10 cellular contexts compared by ENCODE assay signal in genomic region chr1:88327391-88328267, GRCh38.
DNase-seq lines count a peak whose midpoint lies in the region; ATAC-seq and FAIRE-seq lines count a peak whose summit lies in the region.
"Had no signal": no experiment of that assay in that cellular context is flagged by ENCODE, and none has a peak within 500 bp of the region (broad histone marks: within the 10 kb centered on the region; RNA-seq: fewer than 3 reads in every experiment).

No MANE protein-coding gene starts in this region.

- peak; percentile 4 for DNase-seq in activated naive CD4-positive, alpha-beta T cell treated with anti-CD3 and anti-CD28 coated beads for 36 hours
- no peak for DNase-seq in activated naive CD4-positive, alpha-beta T cell treated with anti-CD3 and anti-CD28 coated beads, Interleukin-2, amount 10 ng/mL, durations not matched to agents 7 days and 5 days
- DNase-seq in SW480 (ENCODE audit: low spot score) (peak; percentile 81), iPS-NIHi7 (ENCODE audit: extremely low spot score) (peak; percentile 48), urothelium cell line (ENCODE audit: low spot score) (peak; percentile 78)
- DNase-seq in activated CD8-positive, alpha-beta memory T cell treated with anti-CD3 and anti-CD28 coated beads for 24 hours: no peak
- no peak for DNase-seq in activated CD4-positive, alpha-beta T cell treated with anti-CD3 and anti-CD28 coated beads, Interleukin-2, amount 10 ng/mL, durations not matched to agents 7 days and 5 days
- DNase-seq: activated effector memory CD4-positive, alpha-beta T cell treated with anti-CD3 and anti-CD28 coated beads, Interleukin-2, amount 50 U/mL, for 16 hours had no signal

- peaks cover 2% of the 10 kb centered on the region for H3K27me3 Mint-ChIP-seq in activated naive CD4-positive, alpha-beta T cell treated with anti-CD3 and anti-CD28 coated beads for 36 hours (ENCODE audit: low read depth)
- H3K27me3 Mint-ChIP-seq in activated naive CD4-positive, alpha-beta T cell treated with anti-CD3 and anti-CD28 coated beads, Interleukin-2, amount 10 ng/mL, durations not matched to agents 7 days and 5 days: no peaks in the 10 kb centered on the region
- peaks cover 2% of the 10 kb centered on the region for H3K27me3 Mint-ChIP-seq in activated CD4-positive, alpha-beta T cell treated with anti-CD3 and anti-CD28 coated beads, Interleukin-2, amount 10 ng/mL, durations not matched to agents 7 days and 5 days

- no peaks in the 10 kb centered on the region for H3K9me3 Mint-ChIP-seq in activated naive CD4-positive, alpha-beta T cell treated with anti-CD3 and anti-CD28 coated beads for 36 hours
- no peaks in the 10 kb centered on the region for H3K9me3 Mint-ChIP-seq in activated naive CD4-positive, alpha-beta T cell treated with anti-CD3 and anti-CD28 coated beads, Interleukin-2, amount 10 ng/mL, durations not matched to agents 7 days and 5 days
- H3K9me3 Mint-ChIP-seq in activated CD4-positive, alpha-beta T cell treated with anti-CD3 and anti-CD28 coated beads, Interleukin-2, amount 10 ng/mL, durations not matched to agents 7 days and 5 days: no peaks in the 10 kb centered on the region
- H3K9me3 Mint-ChIP-seq: IgD-negative memory B cell had no signal

- POLR2A ChIA-PET in activated CD4-positive, alpha-beta T cell treated with anti-CD3 and anti-CD28 coated beads, Interleukin-2, amount 10 ng/mL, durations not matched to agents 7 days and 5 days (lab: Charles Lee): no interaction called here

- intact Hi-C loops in activated naive CD4-positive, alpha-beta T cell treated with anti-CD3 and anti-CD28 coated beads for 36 hours (cut with micrococcal nuclease): no loop called here

- H3K4me1 Mint-ChIP-seq in activated naive CD4-positive, alpha-beta T cell treated with anti-CD3 and anti-CD28 coated beads for 36 hours (ENCODE audit: low read depth): no peaks in the 10 kb centered on the region
- no peaks in the 10 kb centered on the region for H3K4me1 Mint-ChIP-seq in activated naive CD4-positive, alpha-beta T cell treated with anti-CD3 and anti-CD28 coated beads, Interleukin-2, amount 10 ng/mL, durations not matched to agents 7 days and 5 days
- no peaks in the 10 kb centered on the region for H3K4me1 Mint-ChIP-seq in activated CD4-positive, alpha-beta T cell treated with anti-CD3 and anti-CD28 coated beads, Interleukin-2, amount 10 ng/mL, durations not matched to agents 7 days and 5 days
- H3K4me1 Mint-ChIP-seq: IgD-negative memory B cell had no signal

- H3K4me3 Mint-ChIP-seq in activated naive CD4-positive, alpha-beta T cell treated with anti-CD3 and anti-CD28 coated beads for 36 hours: no peak overlapping the region
- no peak overlapping the region for H3K4me3 Mint-ChIP-seq in activated naive CD4-positive, alpha-beta T cell treated with anti-CD3 and anti-CD28 coated beads, Interleukin-2, amount 10 ng/mL, durations not matched to agents 7 days and 5 days
- H3K4me3 Mint-ChIP-seq in activated CD4-positive, alpha-beta T cell treated with anti-CD3 and anti-CD28 coated beads, Interleukin-2, amount 10 ng/mL, durations not matched to agents 7 days and 5 days: no peak overlapping the region
- H3K4me3 Mint-ChIP-seq: IgD-negative memory B cell had no signal

- FAIRE-seq in urothelium cell line (lab: Jason Lieb, UNC): peak; percentile 23

- no peak overlapping the region for H3K27ac Mint-ChIP-seq in activated naive CD4-positive, alpha-beta T cell treated with anti-CD3 and anti-CD28 coated beads for 36 hours
- no peak overlapping the region for H3K27ac Mint-ChIP-seq in activated naive CD4-positive, alpha-beta T cell treated with anti-CD3 and anti-CD28 coated beads, Interleukin-2, amount 10 ng/mL, durations not matched to agents 7 days and 5 days
- H3K27ac Mint-ChIP-seq in activated CD4-positive, alpha-beta T cell treated with anti-CD3 and anti-CD28 coated beads, Interleukin-2, amount 10 ng/mL, durations not matched to agents 7 days and 5 days: no peak overlapping the region
- H3K27ac Mint-ChIP-seq: IgD-negative memory B cell had no signal

- no peak for ATAC-seq in GM19395 (IDR thresholded peaks at IDR 0.05; ENCODE audit: unreplicated experiment)

- CTCF ChIA-PET in activated naive CD4-positive, alpha-beta T cell treated with anti-CD3 and anti-CD28 coated beads for 36 hours (lab: Charles Lee): interaction anchor here (0.6 kb wide), 1 partner anchor 87 kb away, joined by 3 read pairs; no protein-coding TSS in a partner anchor
- CTCF ChIA-PET in activated naive CD4-positive, alpha-beta T cell treated with anti-CD3 and anti-CD28 coated beads, Interleukin-2, amount 10 ng/mL, durations not matched to agents 7 days and 5 days (lab: Charles Lee): no interaction called here
- CTCF ChIA-PET in activated CD4-positive, alpha-beta T cell treated with anti-CD3 and anti-CD28 coated beads, Interleukin-2, amount 10 ng/mL, durations not matched to agents 7 days and 5 days (lab: Charles Lee): no interaction called here

- no peaks in the 10 kb centered on the region for H3K36me3 Mint-ChIP-seq in activated naive CD4-positive, alpha-beta T cell treated with anti-CD3 and anti-CD28 coated beads for 36 hours (ENCODE audit: low read depth)
- H3K36me3 Mint-ChIP-seq in activated naive CD4-positive, alpha-beta T cell treated with anti-CD3 and anti-CD28 coated beads, Interleukin-2, amount 10 ng/mL, durations not matched to agents 7 days and 5 days: no peaks in the 10 kb centered on the region
- no peaks in the 10 kb centered on the region for H3K36me3 Mint-ChIP-seq in activated CD4-positive, alpha-beta T cell treated with anti-CD3 and anti-CD28 coated beads, Interleukin-2, amount 10 ng/mL, durations not matched to agents 7 days and 5 days (ENCODE audit: low read depth)

Comparison
In these comparisons a context has a peak if more than half of its experiments do, and no peak if none do; other contexts are left out.
1. DNase-seq: peak in activated naive CD4-positive, alpha-beta T cell treated with anti-CD3 and anti-CD28 coated beads for 36 hours (single experiment), SW480 (single experiment), iPS-NIHi7 (single experiment) and urothelium cell line (single experiment); none in activated naive CD4-positive, alpha-beta T cell treated with anti-CD3 and anti-CD28 coated beads, Interleukin-2, amount 10 ng/mL, durations not matched to agents 7 days and 5 days (single experiment), activated CD8-positive, alpha-beta memory T cell treated with anti-CD3 and anti-CD28 coated beads for 24 hours (single experiment) and activated CD4-positive, alpha-beta T cell treated with anti-CD3 and anti-CD28 coated beads, Interleukin-2, amount 10 ng/mL, durations not matched to agents 7 days and 5 days (single experiment).